16 cellular contexts compared by ENCODE assay signal in genomic region chr10:123146013-123146891, GRCh38. TPM values are rescaled to one million over a fixed set of nuclear protein-coding genes. Genes with fewer than 3 reads are reported as not detected.
DNase-seq lines count a peak whose midpoint lies in the region; ATAC-seq, FAIRE-seq and TF ChIP-seq lines count a peak whose summit lies in the region.
"Had no signal": no experiment of that assay in that cellular context is flagged by ENCODE, and none has a peak within 500 bp of the region (broad histone marks: within the 10 kb centered on the region; RNA-seq: fewer than 3 reads in every experiment).

No MANE protein-coding gene starts in this region.

- peaks cover 64% of the 10 kb centered on the region for H3K4me1 Mint-ChIP-seq in activated naive CD8-positive, alpha-beta T cell (ENCODE audit: low read depth)
- peaks cover 59% of the 10 kb centered on the region for H3K4me1 Mint-ChIP-seq in activated naive CD8-positive, alpha-beta T cell treated with anti-CD3 and anti-CD28 coated beads, Interleukin-2, amount 50 U/mL, for 24 hours
- H3K4me1 Mint-ChIP-seq in glutamatergic neuron (ENCODE audit: low read depth, unreplicated experiment), result peaks cover 26% of the 10 kb centered on the region
- H3K4me1 Mint-ChIP-seq in stimulated activated naive CD8-positive, alpha-beta T cell treated with anti-CD3 and anti-CD28 coated beads, Interleukin-15, amount 100 ng/mL, for 72 hours, result peaks cover 82% of the 10 kb centered on the region
- peaks cover 21% of the 10 kb centered on the region for H3K4me1 Mint-ChIP-seq in activated T-helper 2 cell treated with anti-CD3 and anti-CD28 coated beads, Interferon-gamma antibody, Interleukin-2, Interleukin-4, amounts not matched to agents 10 μg/mL and 5 μg/mL and 100 μg/mL, durations not matched to agents 14 hours and 24 hours and 36 hours (ENCODE audit: low read depth)

- no peak for FAIRE-seq in H54 (lab: Jason Lieb, UNC)
- FAIRE-seq: urothelium cell line had no signal

- TF ChIP-seq POLR2A in H54 (IDR thresholded peaks at IDR 0.05; ENCODE audit: low read depth, low read length), result no peak

- H3K9me3 Mint-ChIP-seq in activated naive CD8-positive, alpha-beta T cell (ENCODE audit: low read depth), result no peaks in the 10 kb centered on the region
- no peaks in the 10 kb centered on the region for H3K9me3 Mint-ChIP-seq in activated naive CD8-positive, alpha-beta T cell treated with anti-CD3 and anti-CD28 coated beads, Interleukin-2, amount 50 U/mL, for 24 hours
- H3K9me3 Mint-ChIP-seq in glutamatergic neuron (ENCODE audit: unreplicated experiment), result peaks cover 13% of the 10 kb centered on the region
- no peaks in the 10 kb centered on the region for H3K9me3 Mint-ChIP-seq in stimulated activated naive CD8-positive, alpha-beta T cell treated with anti-CD3 and anti-CD28 coated beads, Interleukin-15, amount 100 ng/mL, for 72 hours
- no peaks in the 10 kb centered on the region for H3K9me3 Mint-ChIP-seq in activated T-helper 2 cell treated with anti-CD3 and anti-CD28 coated beads, Interferon-gamma antibody, Interleukin-2, Interleukin-4, amounts not matched to agents 10 μg/mL and 5 μg/mL and 100 μg/mL, durations not matched to agents 14 hours and 24 hours and 36 hours

- H3K27me3 Mint-ChIP-seq in activated naive CD8-positive, alpha-beta T cell, result peaks cover 46% of the 10 kb centered on the region
- peaks cover 75% of the 10 kb centered on the region for H3K27me3 Mint-ChIP-seq in activated naive CD8-positive, alpha-beta T cell treated with anti-CD3 and anti-CD28 coated beads, Interleukin-2, amount 50 U/mL, for 24 hours
- H3K27me3 Mint-ChIP-seq in glutamatergic neuron (ENCODE audit: unreplicated experiment), result peaks cover 36% of the 10 kb centered on the region
- peaks cover 92% of the 10 kb centered on the region for H3K27me3 Mint-ChIP-seq in stimulated activated naive CD8-positive, alpha-beta T cell treated with anti-CD3 and anti-CD28 coated beads, Interleukin-15, amount 100 ng/mL, for 72 hours
- peaks cover 72% of the 10 kb centered on the region for H3K27me3 Mint-ChIP-seq in activated T-helper 2 cell treated with anti-CD3 and anti-CD28 coated beads, Interferon-gamma antibody, Interleukin-2, Interleukin-4, amounts not matched to agents 10 μg/mL and 5 μg/mL and 100 μg/mL, durations not matched to agents 14 hours and 24 hours and 36 hours (ENCODE audit: low read depth)

- no peak for TF ChIP-seq CTCF in glutamatergic neuron (IDR thresholded peaks at IDR 0.05; ENCODE audit: partially characterized antibody, unreplicated experiment)

- H3K36me3 Mint-ChIP-seq in activated naive CD8-positive, alpha-beta T cell, result no peaks in the 10 kb centered on the region
- H3K36me3 Mint-ChIP-seq in activated naive CD8-positive, alpha-beta T cell treated with anti-CD3 and anti-CD28 coated beads, Interleukin-2, amount 50 U/mL, for 24 hours (ENCODE audit: low read depth), result no peaks in the 10 kb centered on the region
- H3K36me3 Mint-ChIP-seq in glutamatergic neuron (ENCODE audit: unreplicated experiment), result no peaks in the 10 kb centered on the region
- peaks cover 15% of the 10 kb centered on the region for H3K36me3 Mint-ChIP-seq in activated T-helper 2 cell treated with anti-CD3 and anti-CD28 coated beads, Interferon-gamma antibody, Interleukin-2, Interleukin-4, amounts not matched to agents 10 μg/mL and 5 μg/mL and 100 μg/mL, durations not matched to agents 14 hours and 24 hours and 36 hours (ENCODE audit: low read depth)

- H3K4me3 Mint-ChIP-seq in activated naive CD8-positive, alpha-beta T cell, result peak overlapping the region; percentile 76
- H3K4me3 Mint-ChIP-seq in activated naive CD8-positive, alpha-beta T cell treated with anti-CD3 and anti-CD28 coated beads, Interleukin-2, amount 50 U/mL, for 24 hours, result no peak overlapping the region
- H3K4me3 Mint-ChIP-seq in glutamatergic neuron (ENCODE audit: unreplicated experiment), result peak overlapping the region; percentile 11
- peak overlapping the region; percentile 70 to 72 for H3K4me3 Mint-ChIP-seq in stimulated activated naive CD8-positive, alpha-beta T cell treated with anti-CD3 and anti-CD28 coated beads, Interleukin-15, amount 100 ng/mL, for 72 hours
- no peak overlapping the region for H3K4me3 Mint-ChIP-seq in activated T-helper 2 cell treated with anti-CD3 and anti-CD28 coated beads, Interferon-gamma antibody, Interleukin-2, Interleukin-4, amounts not matched to agents 10 μg/mL and 5 μg/mL and 100 μg/mL, durations not matched to agents 14 hours and 24 hours and 36 hours (ENCODE audit: low read depth)

- intact Hi-C loops in activated T-helper 2 cell treated with anti-CD3 and anti-CD28 coated beads, Interferon-gamma antibody, Interleukin-2, Interleukin-4, amounts not matched to agents 10 μg/mL and 5 μg/mL and 100 μg/mL, durations not matched to agents 14 hours and 24 hours and 36 hours (cut with micrococcal nuclease), result loop anchor here (10.0 kb wide), 1 partner anchor 949 kb away; the partner anchor contains the start of gene CHST15
- intact Hi-C loops in posterior cingulate gyrus (cut with DNase I), result no loop called here

- DNase-seq in activated naive CD8-positive, alpha-beta T cell treated with anti-CD3 and anti-CD28 coated beads, Interleukin-2, amount 50 U/mL, for 24 hours, result no peak
- DNase-seq in SK-N-DZ (ENCODE audit: low spot score) (peak; percentile 65), glutamatergic neuron (peak; percentile 82), H54 (ENCODE audit: insufficient read length, low spot score) (no peak), posterior cingulate gyrus (no peak)
- DNase-seq in stimulated activated naive CD8-positive, alpha-beta T cell treated with anti-CD3 and anti-CD28 coated beads, Interleukin-15, amount 100 ng/mL, for 72 hours, result no peak
- DNase-seq in activated T-helper 2 cell treated with anti-CD3 and anti-CD28 coated beads, Interferon-gamma antibody, Interleukin-2, Interleukin-4, amounts not matched to agents 10 μg/mL and 5 μg/mL and 100 μg/mL, durations not matched to agents 14 hours and 24 hours and 36 hours (ENCODE audit: low spot score), result no peak
- DNase-seq: adrenal gland, dorsolateral prefrontal cortex, NCI-H446, Right ventricle myocardium superior had no signal

- no peak overlapping the region for H3K27ac Mint-ChIP-seq in activated naive CD8-positive, alpha-beta T cell
- no peak overlapping the region for H3K27ac Mint-ChIP-seq in activated naive CD8-positive, alpha-beta T cell treated with anti-CD3 and anti-CD28 coated beads, Interleukin-2, amount 50 U/mL, for 24 hours
- no peak overlapping the region for H3K27ac Mint-ChIP-seq in glutamatergic neuron (ENCODE audit: unreplicated experiment)
- H3K27ac Mint-ChIP-seq in stimulated activated naive CD8-positive, alpha-beta T cell treated with anti-CD3 and anti-CD28 coated beads, Interleukin-15, amount 100 ng/mL, for 72 hours, result no peak overlapping the region
- no peak overlapping the region for H3K27ac Mint-ChIP-seq in activated T-helper 2 cell treated with anti-CD3 and anti-CD28 coated beads, Interferon-gamma antibody, Interleukin-2, Interleukin-4, amounts not matched to agents 10 μg/mL and 5 μg/mL and 100 μg/mL, durations not matched to agents 14 hours and 24 hours and 36 hours

- ATAC-seq in activated naive CD8-positive, alpha-beta T cell treated with anti-CD3 and anti-CD28 coated beads, Interleukin-2, amount 50 U/mL, for 24 hours, result no peak
- no peak for ATAC-seq in stimulated activated naive CD8-positive, alpha-beta T cell treated with anti-CD3 and anti-CD28 coated beads, Interleukin-15, amount 100 ng/mL, for 72 hours
- ATAC-seq: activated CD4-positive, CD25-positive, alpha-beta regulatory T cell treated with anti-CD3 and anti-CD28 coated beads, Interleukin-2, amount 50 U/mL, for 24 hours had no signal

RNA-seq across cellular contexts. Expression of gene HMX2, which starts 1.7 kb away (rescaled TPM):
- 9.6 and 13.8 TPM in 2 replicates for polyA plus RNA-seq in SK-N-DZ (2014; cell fraction: cytosol; rRNA removed)
- polyA plus RNA-seq in SK-N-DZ (2014; cell fraction: nucleus; rRNA removed), result 10.7 and 13.7 TPM in 2 replicates
- total RNA-seq in glutamatergic neuron (ENCODE audit: unreplicated experiment), result not detected
- total RNA-seq in activated T-helper 2 cell treated with anti-CD3 and anti-CD28 coated beads, Interferon-gamma antibody, Interleukin-2, Interleukin-4, amounts not matched to agents 10 μg/mL and 5 μg/mL and 100 μg/mL, durations not matched to agents 14 hours and 24 hours and 36 hours, result not detected in 2 replicates
- total RNA-seq: adrenal gland, dorsolateral prefrontal cortex, lung, right atrium auricular region, Right ventricle myocardium superior had no signal
- polyA plus RNA-seq: adrenal gland, lung had no signal

RNA-seq across cellular contexts. Expression of gene BUB3, which starts 8.0 kb away (rescaled TPM):
- 532 and 549 TPM in 2 replicates for polyA plus RNA-seq in SK-N-DZ (2014; cell fraction: cytosol; rRNA removed)
- polyA plus RNA-seq in SK-N-DZ (2014; cell fraction: nucleus; rRNA removed), result 533 and 597 TPM in 2 replicates
- total RNA-seq in glutamatergic neuron (ENCODE audit: unreplicated experiment), result 81.1 TPM
- total RNA-seq in activated T-helper 2 cell treated with anti-CD3 and anti-CD28 coated beads, Interferon-gamma antibody, Interleukin-2, Interleukin-4, amounts not matched to agents 10 μg/mL and 5 μg/mL and 100 μg/mL, durations not matched to agents 14 hours and 24 hours and 36 hours, result 194 and 210 TPM in 2 replicates

RNA-seq across cellular contexts. Expression of gene HMX3, which starts 10.5 kb away (rescaled TPM):
- polyA plus RNA-seq in SK-N-DZ (2014; cell fraction: cytosol; rRNA removed), result 25.5 and 28.4 TPM in 2 replicates
- polyA plus RNA-seq in SK-N-DZ (2014; cell fraction: nucleus; rRNA removed), result 6.8 and 12.3 TPM in 2 replicates
- not detected for total RNA-seq in glutamatergic neuron (ENCODE audit: unreplicated experiment)
- total RNA-seq in activated T-helper 2 cell treated with anti-CD3 and anti-CD28 coated beads, Interferon-gamma antibody, Interleukin-2, Interleukin-4, amounts not matched to agents 10 μg/mL and 5 μg/mL and 100 μg/mL, durations not matched to agents 14 hours and 24 hours and 36 hours, result not detected in 2 replicates
- total RNA-seq: dorsolateral prefrontal cortex, lung, right atrium auricular region, Right ventricle myocardium superior had no signal
- polyA plus RNA-seq: adrenal gland, lung had no signal

Comparison
In these comparisons a context has a peak if more than half of its experiments do, and no peak if none do; other contexts are left out.
1. H3K4me3 Mint-ChIP-seq: peak in activated naive CD8-positive, alpha-beta T cell (single experiment), glutamatergic neuron (single experiment) and stimulated activated naive CD8-positive, alpha-beta T cell treated with anti-CD3 and anti-CD28 coated beads, Interleukin-15, amount 100 ng/mL, for 72 hours (2 of 2); none in activated naive CD8-positive, alpha-beta T cell treated with anti-CD3 and anti-CD28 coated beads, Interleukin-2, amount 50 U/mL, for 24 hours (single experiment) and activated T-helper 2 cell treated with anti-CD3 and anti-CD28 coated beads, Interferon-gamma antibody, Interleukin-2, Interleukin-4, amounts not matched to agents 10 μg/mL and 5 μg/mL and 100 μg/mL, durations not matched to agents 14 hours and 24 hours and 36 hours (single experiment).
2. DNase-seq: peak in SK-N-DZ (single experiment) and glutamatergic neuron (single experiment); none in activated naive CD8-positive, alpha-beta T cell treated with anti-CD3 and anti-CD28 coated beads, Interleukin-2, amount 50 U/mL, for 24 hours (single experiment), stimulated activated naive CD8-positive, alpha-beta T cell treated with anti-CD3 and anti-CD28 coated beads, Interleukin-15, amount 100 ng/mL, for 72 hours (0 of 2), activated T-helper 2 cell treated with anti-CD3 and anti-CD28 coated beads, Interferon-gamma antibody, Interleukin-2, Interleukin-4, amounts not matched to agents 10 μg/mL and 5 μg/mL and 100 μg/mL, durations not matched to agents 14 hours and 24 hours and 36 hours (single experiment), H54 (single experiment) and posterior cingulate gyrus (0 of 10).